Comparison of ENCODE assay signal across 1 cellular context in genomic region chr22:28171713-28172112, GRCh38.
TF ChIP-seq lines count a peak whose summit lies in the region.

No MANE protein-coding gene starts in this region.

TF ChIP-seq in HepG2, 621 proteins besides CTCF, POLR2A, EP300 and RAD21 (continued from another document):
- no peak for TF ChIP-seq ZBED4 (CRISPR knock-in tag; IDR thresholded peaks at IDR 0.05; ENCODE audit: borderline replicate concordance)
- TF ChIP-seq AKNA (CRISPR knock-in tag; IDR thresholded peaks at IDR 0.05; ENCODE audit: borderline replicate concordance) = no peak
- TF ChIP-seq ZNF121 (CRISPR knock-in tag; IDR thresholded peaks at IDR 0.05) = no peak
